Comparison of ENCODE assay signal across 2 cellular contexts in the genomic region with DNA sequence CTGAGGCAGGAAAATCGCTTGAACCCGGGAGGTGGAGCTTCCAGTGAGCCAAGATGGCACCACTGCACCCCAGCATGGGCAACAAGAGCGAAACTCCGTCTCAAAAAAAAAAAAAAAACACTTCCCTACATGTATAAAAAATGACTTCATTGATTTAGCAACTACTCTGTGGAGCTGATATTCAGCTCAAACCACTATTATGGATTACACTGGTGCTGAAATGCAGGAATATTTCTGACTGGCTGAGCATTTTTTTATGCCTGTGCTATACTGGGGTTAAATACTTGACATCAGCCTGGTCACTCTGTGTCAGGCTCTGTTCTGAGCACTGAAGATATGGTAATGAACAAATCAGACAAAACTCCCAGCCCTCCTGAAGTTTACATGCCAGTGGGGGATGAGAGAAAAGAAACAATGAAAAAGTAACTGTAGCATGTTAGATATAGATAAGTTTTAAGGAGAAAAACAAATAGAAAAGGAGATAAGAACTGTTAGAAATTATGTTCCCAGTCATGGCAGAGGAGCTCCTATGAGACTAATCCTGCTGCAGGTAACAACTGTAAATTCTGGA.
TF ChIP-seq lines count a peak whose summit lies in the region.

No MANE protein-coding gene starts in this region.

TF ChIP-seq in K562, 482 proteins besides CTCF, POLR2A, EP300 and RAD21 (continues in another document):
- TF ChIP-seq ZSCAN29 (IDR thresholded peaks at IDR 0.05), result no peak
- peak; percentile 53 for TF ChIP-seq SOX6 (IDR thresholded peaks at IDR 0.05)
- no peak for TF ChIP-seq TAF1 (IDR thresholded peaks at IDR 0.05; ENCODE audit: control insufficient read depth, extremely low read depth, insufficient read depth, low read length, severe bottlenecking)
- TF ChIP-seq ZNF197 (CRISPR knock-in tag; IDR thresholded peaks at IDR 0.05; ENCODE audit: low read depth), result no peak
- TF ChIP-seq CBFA2T3 (IDR thresholded peaks at IDR 0.05), result peak; percentile 23; the same call in 1 of the 2 replicates
- TF ChIP-seq ZNF584 (CRISPR knock-in tag; IDR thresholded peaks at IDR 0.05; ENCODE audit: low read depth), result no peak
- TF ChIP-seq HDAC6 (IDR thresholded peaks at IDR 0.05; ENCODE audit: low read depth, low read length), result no peak
- TF ChIP-seq, protein P1, sequence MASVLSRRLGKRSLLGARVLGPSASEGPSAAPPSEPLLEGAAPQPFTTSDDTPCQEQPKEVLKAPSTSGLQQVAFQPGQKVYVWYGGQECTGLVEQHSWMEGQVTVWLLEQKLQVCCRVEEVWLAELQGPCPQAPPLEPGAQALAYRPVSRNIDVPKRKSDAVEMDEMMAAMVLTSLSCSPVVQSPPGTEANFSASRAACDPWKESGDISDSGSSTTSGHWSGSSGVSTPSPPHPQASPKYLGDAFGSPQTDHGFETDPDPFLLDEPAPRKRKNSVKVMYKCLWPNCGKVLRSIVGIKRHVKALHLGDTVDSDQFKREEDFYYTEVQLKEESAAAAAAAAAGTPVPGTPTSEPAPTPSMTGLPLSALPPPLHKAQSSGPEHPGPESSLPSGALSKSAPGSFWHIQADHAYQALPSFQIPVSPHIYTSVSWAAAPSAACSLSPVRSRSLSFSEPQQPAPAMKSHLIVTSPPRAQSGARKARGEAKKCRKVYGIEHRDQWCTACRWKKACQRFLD (CRISPR knock-in tag; IDR thresholded peaks at IDR 0.05), result no peak
- TF ChIP-seq ZNF717 (CRISPR knock-in tag; IDR thresholded peaks at IDR 0.05), result no peak
- TF ChIP-seq ZFX (CRISPR knock-in tag; IDR thresholded peaks at IDR 0.05), result no peak
- TF ChIP-seq ZNF445 (CRISPR knock-in tag; IDR thresholded peaks at IDR 0.05; ENCODE audit: low read depth), result no peak
- TF ChIP-seq, protein P2, sequence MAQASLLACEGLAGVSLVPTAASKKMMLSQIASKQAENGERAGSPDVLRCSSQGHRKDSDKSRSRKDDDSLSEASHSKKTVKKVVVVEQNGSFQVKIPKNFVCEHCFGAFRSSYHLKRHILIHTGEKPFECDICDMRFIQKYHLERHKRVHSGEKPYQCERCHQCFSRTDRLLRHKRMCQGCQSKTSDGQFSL (CRISPR knock-in tag; IDR thresholded peaks at IDR 0.05), result no peak
- TF ChIP-seq, protein P2 (tag; IDR thresholded peaks at IDR 0.05), result no peak
- no peak for TF ChIP-seq FOXJ3 (CRISPR knock-in tag; IDR thresholded peaks at IDR 0.05)
- 0 out of 2 replicates have a peak, but pooled peaks have one; percentile 9 for TF ChIP-seq DPF2 (IDR thresholded peaks at IDR 0.05)

TF ChIP-seq in HepG2, 621 proteins besides CTCF, POLR2A, EP300 and RAD21:
- TF ChIP-seq, protein P3, sequence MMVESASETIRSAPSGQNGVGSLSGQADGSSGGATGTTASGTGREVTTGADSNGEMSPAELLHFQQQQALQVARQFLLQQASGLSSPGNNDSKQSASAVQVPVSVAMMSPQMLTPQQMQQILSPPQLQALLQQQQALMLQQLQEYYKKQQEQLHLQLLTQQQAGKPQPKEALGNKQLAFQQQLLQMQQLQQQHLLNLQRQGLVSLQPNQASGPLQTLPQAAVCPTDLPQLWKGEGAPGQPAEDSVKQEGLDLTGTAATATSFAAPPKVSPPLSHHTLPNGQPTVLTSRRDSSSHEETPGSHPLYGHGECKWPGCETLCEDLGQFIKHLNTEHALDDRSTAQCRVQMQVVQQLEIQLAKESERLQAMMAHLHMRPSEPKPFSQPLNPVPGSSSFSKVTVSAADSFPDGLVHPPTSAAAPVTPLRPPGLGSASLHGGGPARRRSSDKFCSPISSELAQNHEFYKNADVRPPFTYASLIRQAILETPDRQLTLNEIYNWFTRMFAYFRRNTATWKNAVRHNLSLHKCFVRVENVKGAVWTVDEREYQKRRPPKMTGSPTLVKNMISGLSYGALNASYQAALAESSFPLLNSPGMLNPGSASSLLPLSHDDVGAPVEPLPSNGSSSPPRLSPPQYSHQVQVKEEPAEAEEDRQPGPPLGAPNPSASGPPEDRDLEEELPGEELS (CRISPR knock-in tag; IDR thresholded peaks at IDR 0.05), result peak; percentile 16; the same call in 1 of the 2 replicates
- TF ChIP-seq SOX13 (IDR thresholded peaks at IDR 0.05) (no peak), SOX13 (CRISPR knock-in tag; conservative IDR thresholded peaks at IDR 0.05 in 1 of 2, IDR thresholded peaks at IDR 0.05 in 1 of 2) (peak in 1 of 2 experiments; percentile 78; a peak in 2 of 4 replicates), SOX6 (IDR thresholded peaks at IDR 0.05) (no peak), SOX6 (CRISPR knock-in tag; IDR thresholded peaks at IDR 0.05) (peak; percentile 33; the same call in 1 of the 2 replicates)
- TF ChIP-seq, protein P4, sequence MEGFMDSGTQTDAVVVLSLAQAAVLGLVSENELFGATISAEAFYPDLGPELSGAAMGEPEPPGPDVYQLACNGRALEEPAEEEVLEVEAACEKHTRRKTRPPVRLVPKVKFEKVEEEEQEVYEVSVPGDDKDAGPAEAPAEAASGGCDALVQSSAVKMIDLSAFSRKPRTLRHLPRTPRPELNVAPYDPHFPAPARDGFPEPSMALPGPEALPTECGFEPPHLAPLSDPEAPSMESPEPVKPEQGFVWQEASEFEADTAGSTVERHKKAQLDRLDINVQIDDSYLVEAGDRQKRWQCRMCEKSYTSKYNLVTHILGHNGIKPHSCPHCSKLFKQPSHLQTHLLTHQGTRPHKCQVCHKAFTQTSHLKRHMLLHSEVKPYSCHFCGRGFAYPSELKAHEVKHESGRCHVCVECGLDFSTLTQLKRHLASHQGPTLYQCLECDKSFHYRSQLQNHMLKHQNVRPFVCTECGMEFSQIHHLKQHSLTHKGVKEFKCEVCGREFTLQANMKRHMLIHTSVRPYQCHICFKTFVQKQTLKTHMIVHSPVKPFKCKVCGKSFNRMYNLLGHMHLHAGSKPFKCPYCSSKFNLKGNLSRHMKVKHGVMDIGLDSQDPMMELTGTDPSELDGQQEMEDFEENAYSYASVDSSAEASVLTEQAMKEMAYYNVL (CRISPR knock-in tag; IDR thresholded peaks at IDR 0.05; ENCODE audit: borderline replicate concordance), result 0 out of 2 replicates have a peak, but pooled peaks have one; percentile 43
- TF ChIP-seq, protein P5, sequence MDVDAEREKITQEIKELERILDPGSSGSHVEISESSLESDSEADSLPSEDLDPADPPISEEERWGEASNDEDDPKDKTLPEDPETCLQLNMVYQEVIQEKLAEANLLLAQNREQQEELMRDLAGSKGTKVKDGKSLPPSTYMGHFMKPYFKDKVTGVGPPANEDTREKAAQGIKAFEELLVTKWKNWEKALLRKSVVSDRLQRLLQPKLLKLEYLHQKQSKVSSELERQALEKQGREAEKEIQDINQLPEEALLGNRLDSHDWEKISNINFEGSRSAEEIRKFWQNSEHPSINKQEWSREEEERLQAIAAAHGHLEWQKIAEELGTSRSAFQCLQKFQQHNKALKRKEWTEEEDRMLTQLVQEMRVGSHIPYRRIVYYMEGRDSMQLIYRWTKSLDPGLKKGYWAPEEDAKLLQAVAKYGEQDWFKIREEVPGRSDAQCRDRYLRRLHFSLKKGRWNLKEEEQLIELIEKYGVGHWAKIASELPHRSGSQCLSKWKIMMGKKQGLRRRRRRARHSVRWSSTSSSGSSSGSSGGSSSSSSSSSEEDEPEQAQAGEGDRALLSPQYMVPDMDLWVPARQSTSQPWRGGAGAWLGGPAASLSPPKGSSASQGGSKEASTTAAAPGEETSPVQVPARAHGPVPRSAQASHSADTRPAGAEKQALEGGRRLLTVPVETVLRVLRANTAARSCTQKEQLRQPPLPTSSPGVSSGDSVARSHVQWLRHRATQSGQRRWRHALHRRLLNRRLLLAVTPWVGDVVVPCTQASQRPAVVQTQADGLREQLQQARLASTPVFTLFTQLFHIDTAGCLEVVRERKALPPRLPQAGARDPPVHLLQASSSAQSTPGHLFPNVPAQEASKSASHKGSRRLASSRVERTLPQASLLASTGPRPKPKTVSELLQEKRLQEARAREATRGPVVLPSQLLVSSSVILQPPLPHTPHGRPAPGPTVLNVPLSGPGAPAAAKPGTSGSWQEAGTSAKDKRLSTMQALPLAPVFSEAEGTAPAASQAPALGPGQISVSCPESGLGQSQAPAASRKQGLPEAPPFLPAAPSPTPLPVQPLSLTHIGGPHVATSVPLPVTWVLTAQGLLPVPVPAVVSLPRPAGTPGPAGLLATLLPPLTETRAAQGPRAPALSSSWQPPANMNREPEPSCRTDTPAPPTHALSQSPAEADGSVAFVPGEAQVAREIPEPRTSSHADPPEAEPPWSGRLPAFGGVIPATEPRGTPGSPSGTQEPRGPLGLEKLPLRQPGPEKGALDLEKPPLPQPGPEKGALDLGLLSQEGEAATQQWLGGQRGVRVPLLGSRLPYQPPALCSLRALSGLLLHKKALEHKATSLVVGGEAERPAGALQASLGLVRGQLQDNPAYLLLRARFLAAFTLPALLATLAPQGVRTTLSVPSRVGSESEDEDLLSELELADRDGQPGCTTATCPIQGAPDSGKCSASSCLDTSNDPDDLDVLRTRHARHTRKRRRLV (CRISPR knock-in tag; IDR thresholded peaks at IDR 0.05), result no peak
